Comparison of ENCODE assay signal across 8 cellular contexts in the genomic region with DNA sequence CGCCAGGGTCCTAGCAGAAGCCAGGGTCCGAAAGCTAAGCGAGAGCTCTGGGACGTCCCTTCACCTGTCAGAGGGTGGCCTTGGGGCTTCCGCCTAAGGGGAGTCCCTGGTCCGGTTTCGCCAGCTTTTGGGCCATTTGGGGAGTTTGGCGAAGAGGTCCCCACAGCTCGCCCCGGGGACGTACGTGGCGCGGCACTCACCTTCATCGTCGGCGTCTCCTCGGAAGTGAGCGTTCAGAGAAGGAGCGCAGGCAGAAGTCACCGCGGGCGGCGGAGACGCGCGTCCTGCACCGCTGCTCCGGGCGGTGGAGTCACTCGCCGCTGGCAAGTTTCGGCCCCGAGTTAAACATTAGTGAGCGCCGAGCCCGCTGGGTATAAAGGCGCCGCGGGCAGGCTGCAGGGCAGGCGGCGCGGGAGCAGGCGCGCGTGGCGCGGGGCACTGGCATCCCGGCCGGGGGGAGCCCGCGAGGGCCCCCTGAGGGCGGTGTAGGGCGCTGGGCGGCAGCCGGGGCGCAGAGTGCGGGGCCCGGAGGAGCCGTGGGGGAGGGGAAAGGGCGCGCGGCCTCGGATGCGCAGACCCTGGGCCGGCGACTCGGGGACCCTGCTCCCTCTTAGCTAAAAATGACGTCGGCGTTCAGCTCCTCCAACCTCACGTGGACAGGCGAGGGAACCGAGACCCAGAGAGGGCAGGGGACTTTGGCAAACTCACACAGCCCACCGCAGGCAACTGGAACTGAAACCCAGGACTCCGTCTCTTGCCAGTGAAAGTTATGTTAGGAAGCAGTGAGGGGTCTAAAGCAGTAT. TPM values are rescaled to one million over a fixed set of nuclear protein-coding genes. Genes with fewer than 3 reads are reported as not detected.
A peak's percentile ranks its signal among the peaks of the same experiment; 100 is the strongest.
DNase-seq lines count a peak whose midpoint lies in the region; ATAC-seq and TF ChIP-seq lines count a peak whose summit lies in the region.

A gene (minus strand): TSS at position 440 of the 803 bp plus-strand sequence. CDS start 234 bp downstream, at position 206.

- CTCF ChIA-PET in activated B cell treated with CpG ODN at 0.5 μM for 24 hours (lab: Charles Lee): no interaction called here

- DNase-seq in DMS53 (lab: John Stamatoyannopoulos, UW) (peak; percentile 88), activated B cell treated with CpG ODN at 0.5 μM for 24 hours (peak; percentile 40), ecto neural progenitor cell (ENCODE audit: low spot score) (peak; percentile 72), NCI-H774 (lab: John Stamatoyannopoulos, UW) (no peak)

- H3K27ac Mint-ChIP-seq in activated B cell treated with CpG ODN at 0.5 μM for 24 hours: no peak within 1 kb of the TSS
- peak within 1 kb of the TSS; percentile 65 for H3K27ac Mint-ChIP-seq in stimulated activated memory B cell treated with anti-CD40 and anti-IgM and Interleukin-4, amounts not matched to agents 10 μg/mL and 1 μg/mL and 100 μg/mL, for 72 hours

- POLR2A ChIA-PET in activated B cell treated with CpG ODN at 0.5 μM for 24 hours (lab: Charles Lee): interaction anchor here (1.0 kb wide), 1 partner anchor 13 kb away, joined by 3 read pairs; no protein-coding TSS in a partner anchor

- peaks cover 27% of the 10 kb centered on the region for H3K27me3 ChIP-seq in mononuclear cell (ENCODE audit: insufficient read depth, low read length)

- H3K36me3 Mint-ChIP-seq in activated B cell treated with CpG ODN at 0.5 μM for 24 hours (ENCODE audit: low read depth): no peaks in the 10 kb centered on the region
- no peaks in the 10 kb centered on the region for H3K36me3 Mint-ChIP-seq in stimulated activated memory B cell treated with anti-CD40 and anti-IgM and Interleukin-4, amounts not matched to agents 10 μg/mL and 1 μg/mL and 100 μg/mL, for 72 hours

- peak within 1 kb of the TSS; percentile 48 for H3K4me3 ChIP-seq in mononuclear cell (ENCODE audit: low read length)

- ATAC-seq in GM19463 (IDR thresholded peaks at IDR 0.05; ENCODE audit: unreplicated experiment) (peak; percentile 84), HG03558 (IDR thresholded peaks at IDR 0.05; ENCODE audit: extremely low read depth, unreplicated experiment) (peak; percentile 74), activated B cell treated with CpG ODN at 0.5 μM for 24 hours (ENCODE audit: low read depth) (peak; percentile 85)
- peak; percentile 87 for ATAC-seq in stimulated activated memory B cell treated with anti-CD40 and anti-IgM and Interleukin-4, amounts not matched to agents 10 μg/mL and 1 μg/mL and 100 μg/mL, for 72 hours

- intact Hi-C loops in activated B cell treated with CpG ODN at 0.5 μM for 24 hours (cut with micrococcal nuclease): no loop called here

- H3K4me3 Mint-ChIP-seq in activated B cell treated with CpG ODN at 0.5 μM for 24 hours: peak within 1 kb of the TSS; percentile 75
- peak within 1 kb of the TSS; percentile 83 for H3K4me3 Mint-ChIP-seq in stimulated activated memory B cell treated with anti-CD40 and anti-IgM and Interleukin-4, amounts not matched to agents 10 μg/mL and 1 μg/mL and 100 μg/mL, for 72 hours

- peaks cover 14% of the 10 kb centered on the region for H3K4me1 Mint-ChIP-seq in activated B cell treated with CpG ODN at 0.5 μM for 24 hours
- peaks cover 24% of the 10 kb centered on the region for H3K4me1 Mint-ChIP-seq in stimulated activated memory B cell treated with anti-CD40 and anti-IgM and Interleukin-4, amounts not matched to agents 10 μg/mL and 1 μg/mL and 100 μg/mL, for 72 hours

- H3K9me3 Mint-ChIP-seq in activated B cell treated with CpG ODN at 0.5 μM for 24 hours: peaks cover 5% of the 10 kb centered on the region
- peaks cover 7% of the 10 kb centered on the region for H3K9me3 Mint-ChIP-seq in stimulated activated memory B cell treated with anti-CD40 and anti-IgM and Interleukin-4, amounts not matched to agents 10 μg/mL and 1 μg/mL and 100 μg/mL, for 72 hours

- no peak for TF ChIP-seq CTCF in activated B cell treated with CpG ODN at 0.5 μM for 24 hours (IDR thresholded peaks at IDR 0.05)

- H3K27me3 Mint-ChIP-seq in activated B cell treated with CpG ODN at 0.5 μM for 24 hours: peaks cover 35% of the 10 kb centered on the region
- peaks cover 25% of the 10 kb centered on the region for H3K27me3 Mint-ChIP-seq in stimulated activated memory B cell treated with anti-CD40 and anti-IgM and Interleukin-4, amounts not matched to agents 10 μg/mL and 1 μg/mL and 100 μg/mL, for 72 hours

- H3K9me3 ChIP-seq in mononuclear cell (ENCODE audit: low read depth, low read length): no peaks in the 10 kb centered on the region

- peaks cover 13% of the 10 kb centered on the region for H3K4me1 ChIP-seq in mononuclear cell (ENCODE audit: insufficient read depth, low read length)

RNA-seq across cellular contexts. Expression of the gene that starts here (rescaled TPM):
- total RNA-seq in activated B cell treated with CpG ODN at 0.5 μM for 24 hours (1.9 and 2.5 TPM in 2 replicates), mononuclear cell (22.6 TPM)
